In genomic region chr3:151589311-151589710, GRCh38 we compare ENCODE assay signal across 1 cellular context.
TF ChIP-seq lines count a peak whose summit lies in the region.

No MANE protein-coding gene starts in this region.

TF ChIP-seq in WTC11, 78 proteins besides CTCF, POLR2A, EP300 and RAD21 (continued from another document):
- no peak for TF ChIP-seq ATF3 (CRISPR knock-in tag; conservative IDR thresholded peaks at IDR 0.05)
- TF ChIP-seq NR3C1 (CRISPR knock-in tag; conservative IDR thresholded peaks at IDR 0.05; ENCODE audit: low read depth), result no peak
